ENCODE assay signal across 20 cellular contexts in the genomic region with DNA sequence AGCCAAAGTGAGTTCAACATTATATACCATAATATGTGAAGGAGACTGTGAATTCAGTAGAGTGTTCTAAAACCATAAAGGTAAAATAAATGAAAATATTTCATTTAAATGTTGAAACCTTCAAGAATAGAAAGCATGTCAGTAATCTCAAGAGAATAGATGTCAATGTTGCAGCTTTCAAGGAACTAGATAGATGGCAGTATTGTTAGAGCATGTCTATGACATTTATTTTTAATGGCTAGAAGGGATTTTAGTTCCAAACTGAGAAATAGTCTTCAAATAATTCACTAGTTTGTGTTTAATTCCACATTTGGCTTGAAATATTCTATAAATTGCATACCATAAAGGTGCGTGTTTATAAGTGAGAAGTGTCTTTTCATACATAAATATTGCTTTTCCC.
DNase-seq lines count a peak whose midpoint lies in the region; ATAC-seq, FAIRE-seq and TF ChIP-seq lines count a peak whose summit lies in the region.
"Had no signal": no experiment of that assay in that cellular context is flagged by ENCODE, and none has a peak within 500 bp of the region (broad histone marks: within the 10 kb centered on the region; RNA-seq: fewer than 3 reads in every experiment).

No MANE protein-coding gene starts in this region.

- H3K27ac ChIP-seq in breast epithelium (no peak overlapping the region), WERI-Rb-1 (no peak overlapping the region), heart left ventricle (no peak overlapping the region)
- H3K27ac ChIP-seq: BLaER1, cardiac muscle cell, GM23248, psoas muscle had no signal

- TF ChIP-seq CTCF in MCF 10A (IDR thresholded peaks at IDR 0.05; ENCODE audit: unreplicated experiment) (peak; percentile 35), breast epithelium (IDR thresholded peaks at IDR 0.05) (no peak), WERI-Rb-1 (IDR thresholded peaks at IDR 0.05; ENCODE audit: low read depth, low read length) (no peak), heart left ventricle (IDR thresholded peaks at IDR 0.05) (peak in 6 of 12 donors; percentile 18 to 37 (median 26))

- H3K4me3 ChIP-seq in breast epithelium (no peak overlapping the region), WERI-Rb-1 (ENCODE audit: low read depth, low read length) (no peak overlapping the region), heart left ventricle (no peak overlapping the region)
- H3K4me3 ChIP-seq: BLaER1, cardiac muscle cell, GM23248, psoas muscle had no signal

- TF ChIP-seq POLR2A in breast epithelium (IDR thresholded peaks at IDR 0.05) (no peak), heart left ventricle (IDR thresholded peaks at IDR 0.05) (no peak)

- peak; percentile 91 for FAIRE-seq in frontal cortex (lab: Jason Lieb, UNC)
- FAIRE-seq: G401.6 had no signal

- H3K4me1 Mint-ChIP-seq in MCF 10A (ENCODE audit: insufficient read depth, unreplicated experiment), result peaks cover 9% of the 10 kb centered on the region
- H3K4me1 Mint-ChIP-seq: activated CD4-positive, alpha-beta T cell treated with anti-CD3 and anti-CD28 coated beads, Interleukin-2, amount 10 ng/mL, durations not matched to agents 24 days and 14 days; stimulated activated naive B cell treated with anti-CD40 and anti-IgM and Interleukin-4, amounts not matched to agents 10 μg/mL and 1 μg/mL and 100 μg/mL, for 72 hours had no signal

- no peak for ATAC-seq in HG03460 (IDR thresholded peaks at IDR 0.05; ENCODE audit: unreplicated experiment)
- no peak for ATAC-seq in heart left ventricle
- ATAC-seq: psoas muscle; stimulated activated naive B cell treated with anti-CD40 and anti-IgM and Interleukin-4, amounts not matched to agents 10 μg/mL and 1 μg/mL and 100 μg/mL, for 72 hours had no signal

- no peaks in the 10 kb centered on the region for H3K36me3 ChIP-seq in breast epithelium
- no peaks in the 10 kb centered on the region for H3K36me3 ChIP-seq in WERI-Rb-1
- no peaks in the 10 kb centered on the region for H3K36me3 ChIP-seq in heart left ventricle
- H3K36me3 ChIP-seq: BLaER1, cardiac muscle cell had no signal

- POLR2A ChIA-PET in MCF 10A (lab: Yijun Ruan, JAX), result no interaction called here

- H3K4me1 ChIP-seq in breast epithelium, result no peaks in the 10 kb centered on the region
- H3K4me1 ChIP-seq in heart left ventricle, result no peaks in the 10 kb centered on the region
- H3K4me1 ChIP-seq: BLaER1, psoas muscle had no signal

- no peak for DNase-seq in MCF 10A (ENCODE audit: unreplicated experiment)
- no peak for DNase-seq in breast epithelium (ENCODE audit: low spot score in 2 of 2)
- peak; percentile 40 for DNase-seq in OCI-M1 (lab: John Stamatoyannopoulos, UW)
- DNase-seq in frontal cortex (ENCODE audit: low spot score in 2 of 2), result no peak
- DNase-seq in DMS79 (lab: John Stamatoyannopoulos, UW), result no peak
- no peak for DNase-seq in WERI-Rb-1
- no peak for DNase-seq in heart left ventricle
- DNase-seq: activated CD4-positive, alpha-beta T cell treated with anti-CD3 and anti-CD28 coated beads, Interleukin-2, amount 10 ng/mL, durations not matched to agents 24 days and 14 days; activated gamma-delta T cell; GM23248; NCI-H1048; NCI-H774; psoas muscle; stimulated activated CD4-positive, alpha-beta T cell treated with anti-CD3 and anti-CD28 coated beads, Interleukin-4, amount 100 ng/mL, for 24 hours; stimulated activated naive B cell treated with anti-CD40 and anti-IgM and Interleukin-4, amounts not matched to agents 10 μg/mL and 1 μg/mL and 100 μg/mL, for 72 hours; T-helper 1 cell had no signal

- H3K36me3 Mint-ChIP-seq in MCF 10A (ENCODE audit: insufficient read depth, unreplicated experiment), result no peaks in the 10 kb centered on the region
- H3K36me3 Mint-ChIP-seq: stimulated activated naive B cell treated with anti-CD40 and anti-IgM and Interleukin-4, amounts not matched to agents 10 μg/mL and 1 μg/mL and 100 μg/mL, for 72 hours had no signal

- no TSS peak for BruUV-seq in MCF 10A (replicated peaks; lab: Mats Ljungman, UMichigan)

- H3K9me3 Mint-ChIP-seq in MCF 10A (ENCODE audit: unreplicated experiment), result no peaks in the 10 kb centered on the region
- H3K9me3 Mint-ChIP-seq: activated CD4-positive, alpha-beta T cell treated with anti-CD3 and anti-CD28 coated beads, Interleukin-2, amount 10 ng/mL, durations not matched to agents 24 days and 14 days had no signal

- no peak overlapping the region for H3K27ac Mint-ChIP-seq in MCF 10A (ENCODE audit: low read depth, unreplicated experiment)
- H3K27ac Mint-ChIP-seq: activated CD4-positive, alpha-beta T cell treated with anti-CD3 and anti-CD28 coated beads, Interleukin-2, amount 10 ng/mL, durations not matched to agents 24 days and 14 days; stimulated activated naive B cell treated with anti-CD40 and anti-IgM and Interleukin-4, amounts not matched to agents 10 μg/mL and 1 μg/mL and 100 μg/mL, for 72 hours had no signal

- no peaks in the 10 kb centered on the region for H3K27me3 Mint-ChIP-seq in MCF 10A (ENCODE audit: insufficient read depth, unreplicated experiment)
- H3K27me3 Mint-ChIP-seq: activated CD4-positive, alpha-beta T cell treated with anti-CD3 and anti-CD28 coated beads, Interleukin-2, amount 10 ng/mL, durations not matched to agents 24 days and 14 days; stimulated activated naive B cell treated with anti-CD40 and anti-IgM and Interleukin-4, amounts not matched to agents 10 μg/mL and 1 μg/mL and 100 μg/mL, for 72 hours had no signal

- H3K9me3 ChIP-seq in breast epithelium (no peaks in the 10 kb centered on the region), WERI-Rb-1 (ENCODE audit: severe bottlenecking) (no peaks in the 10 kb centered on the region), heart left ventricle (no peaks in the 10 kb centered on the region)
- H3K9me3 ChIP-seq: BLaER1, psoas muscle had no signal

- WGBS in heart left ventricle, 4 donors, result 81 to 98% (median 86%) methylated on average over 1 of the region's 1 CpG

- H3K4me3 Mint-ChIP-seq in MCF 10A (ENCODE audit: unreplicated experiment), result no peak overlapping the region
- H3K4me3 Mint-ChIP-seq: activated CD4-positive, alpha-beta T cell treated with anti-CD3 and anti-CD28 coated beads, Interleukin-2, amount 10 ng/mL, durations not matched to agents 24 days and 14 days; stimulated activated naive B cell treated with anti-CD40 and anti-IgM and Interleukin-4, amounts not matched to agents 10 μg/mL and 1 μg/mL and 100 μg/mL, for 72 hours had no signal

- H3K27me3 ChIP-seq in breast epithelium (no peaks in the 10 kb centered on the region), WERI-Rb-1 (ENCODE audit: insufficient read depth, low read depth, severe bottlenecking) (no peaks in the 10 kb centered on the region), heart left ventricle (no peaks in the 10 kb centered on the region)
- H3K27me3 ChIP-seq: BLaER1, cardiac muscle cell had no signal

- intact Hi-C loops in MCF 10A (cut with micrococcal nuclease), result loop anchor here (5.0 to 10.0 kb wide), 2 partner anchors 201 to 242 kb away; no protein-coding TSS in a partner anchor
- intact Hi-C loops in breast epithelium (cut with DNase I; ENCODE audit: low total_unique reads), result no loop called here
- intact Hi-C loops in heart left ventricle (cut with DNase I), result no loop called here

- CTCF ChIA-PET in MCF 10A (lab: Yijun Ruan, JAX), result interaction anchor here (0.5 to 1.5 kb wide), 5 partner anchors 13 to 232 kb away, joined by 3 to 4 read pairs (median 3); no protein-coding TSS in a partner anchor
